ENCODE assay signal across 1 cellular context in the genomic region with DNA sequence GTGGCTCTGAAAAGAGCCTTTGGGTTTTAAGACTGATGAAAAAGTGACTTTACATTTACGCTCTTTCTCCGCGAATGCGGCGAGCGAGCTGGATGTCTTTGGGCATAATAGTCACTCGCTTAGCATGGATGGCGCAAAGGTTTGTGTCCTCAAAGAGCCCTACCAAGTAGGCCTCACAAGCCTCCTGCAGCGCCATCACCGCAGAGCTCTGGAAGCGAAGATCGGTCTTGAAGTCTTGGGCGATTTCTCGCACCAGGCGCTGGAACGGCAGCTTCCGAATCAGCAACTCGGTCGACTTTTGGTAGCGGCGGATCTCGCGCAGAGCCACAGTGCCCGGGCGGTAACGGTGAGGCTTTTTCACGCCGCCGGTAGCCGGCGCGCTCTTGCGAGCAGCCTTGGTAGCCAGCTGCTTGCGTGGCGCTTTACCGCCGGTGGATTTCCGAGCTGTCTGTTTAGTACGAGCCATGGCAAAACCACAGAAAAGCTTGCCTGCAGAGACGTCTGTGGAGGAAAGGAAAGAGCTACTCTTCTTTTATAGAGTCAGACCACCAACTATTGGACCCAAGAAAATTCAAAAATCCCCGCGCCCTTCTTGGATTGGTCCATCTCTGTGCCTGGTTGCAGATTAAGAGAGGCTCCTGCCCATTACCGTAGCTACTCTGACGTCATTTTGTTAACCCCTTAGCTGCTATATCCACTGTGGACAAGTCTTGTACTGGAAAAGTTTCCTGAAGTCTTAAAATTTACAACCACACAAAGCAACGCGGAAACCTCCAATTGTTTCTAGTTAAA.
A peak's percentile ranks its signal among the peaks of the same experiment; 100 is the strongest.
TF ChIP-seq lines count a peak whose summit lies in the region.

No MANE protein-coding gene starts in this region.

TF ChIP-seq in IMR-90, 13 proteins besides CTCF, POLR2A, EP300 and RAD21 (continued from another document):
- TF ChIP-seq, protein P1, sequence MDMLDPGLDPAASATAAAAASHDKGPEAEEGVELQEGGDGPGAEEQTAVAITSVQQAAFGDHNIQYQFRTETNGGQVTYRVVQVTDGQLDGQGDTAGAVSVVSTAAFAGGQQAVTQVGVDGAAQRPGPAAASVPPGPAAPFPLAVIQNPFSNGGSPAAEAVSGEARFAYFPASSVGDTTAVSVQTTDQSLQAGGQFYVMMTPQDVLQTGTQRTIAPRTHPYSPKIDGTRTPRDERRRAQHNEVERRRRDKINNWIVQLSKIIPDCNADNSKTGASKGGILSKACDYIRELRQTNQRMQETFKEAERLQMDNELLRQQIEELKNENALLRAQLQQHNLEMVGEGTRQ (IDR thresholded peaks at IDR 0.05; ENCODE audit: low read depth, low read length) = no peak
- TF ChIP-seq BHLHE40 (IDR thresholded peaks at IDR 0.05; ENCODE audit: low read depth, low read length) (peak; percentile 2; the same call in 1 of the 2 replicates), SMC3 (IDR thresholded peaks at IDR 0.05; ENCODE audit: low read depth, low read length) (no peak)
